Comparison of ENCODE assay signal across 9 cellular contexts in genomic region chr11:63491240-63491587, GRCh38. TPM values are rescaled to one million over a fixed set of nuclear protein-coding genes. Genes with fewer than 3 reads are reported as not detected.
DNase-seq lines count a peak whose midpoint lies in the region; ATAC-seq, FAIRE-seq and TF ChIP-seq lines count a peak whose summit lies in the region.
"Had no signal": no experiment of that assay in that cellular context is flagged by ENCODE, and none has a peak within 500 bp of the region (broad histone marks: within the 10 kb centered on the region; RNA-seq: fewer than 3 reads in every experiment).

No MANE protein-coding gene starts in this region.

- H3K9me2 ChIP-seq in MM.1S (replicated peaks; ENCODE audit: insufficient read depth, low read length): no peaks in the 10 kb centered on the region

- intact Hi-C loops in CD4-positive, alpha-beta memory T cell (cut with micrococcal nuclease): loop anchor here (2.0 kb wide), 1 partner anchor 40 kb away; no protein-coding TSS in a partner anchor
- intact Hi-C loops in activated CD8-positive, alpha-beta T cell treated with anti-CD3 and anti-CD28 coated beads for 36 hours (cut with micrococcal nuclease): no loop called here
- intact Hi-C loops in pancreas (cut with DNase I) (no loop called here), sciatic nerve (cut with DNase I) (no loop called here)

- ATAC-seq in activated CD8-positive, alpha-beta T cell treated with anti-CD3 and anti-CD28 coated beads for 36 hours: no peak
- ATAC-seq in pancreas: peak in 1 of 4 donors; percentile 1
- no peak for ATAC-seq in sciatic nerve

- H3K27me3 ChIP-seq in CD4-positive, alpha-beta memory T cell (ENCODE audit: insufficient read depth, low read length): no peaks in the 10 kb centered on the region
- H3K27me3 ChIP-seq in pancreas: no peaks in the 10 kb centered on the region
- no peaks in the 10 kb centered on the region for H3K27me3 ChIP-seq in MM.1S (replicated peaks; ENCODE audit: insufficient read depth, low read length)

- no peaks in the 10 kb centered on the region for H3K79me2 ChIP-seq in MM.1S (ENCODE audit: low read length)

- H3K4me1 ChIP-seq in CD4-positive, alpha-beta memory T cell (ENCODE audit: insufficient read depth, low read length): peaks cover 13% of the 10 kb centered on the region
- H3K4me1 ChIP-seq in pancreas (peaks cover 11 to 31% (median 25%) of the 10 kb centered on the region in 3 donors), MM.1S (ENCODE audit: low read length) (no peaks in the 10 kb centered on the region)

- H3K9me3 Mint-ChIP-seq in CD4-positive, alpha-beta memory T cell: peaks cover 0 to 2% (median 0%) of the 10 kb centered on the region in 8 donors
- peaks cover 2% of the 10 kb centered on the region for H3K9me3 Mint-ChIP-seq in activated CD8-positive, alpha-beta T cell treated with anti-CD3 and anti-CD28 coated beads for 36 hours

- no peak for FAIRE-seq in pancreas (lab: Jason Lieb, UNC)

- no peaks in the 10 kb centered on the region for H3F3A ChIP-seq in MM.1S (ENCODE audit: insufficient read depth, low read length)

- H3K27ac ChIP-seq in CD4-positive, alpha-beta memory T cell (ENCODE audit: low read depth, low read length): no peak overlapping the region
- H3K27ac ChIP-seq in pancreas (peak overlapping the region; percentile 38 to 85 (median 74)), MM.1S (ENCODE audit: low read length) (no peak overlapping the region)

- CTCF ChIA-PET in CD4-positive, alpha-beta memory T cell (lab: Charles Lee; ENCODE audit: partially characterized antibody): interaction anchor here (0.9 to 6.5 kb wide), 5 partner anchors 11 to 191 kb away, joined by 3 to 48 read pairs (median 4); partner anchors contain the start of gene PLAAT4
- CTCF ChIA-PET in activated CD8-positive, alpha-beta T cell treated with anti-CD3 and anti-CD28 coated beads for 36 hours (lab: Charles Lee): interaction anchor here (0.9 to 5.3 kb wide), 5 partner anchors 12 to 247 kb away, joined by 3 to 47 read pairs (median 4); no protein-coding TSS in a partner anchor

- no peaks in the 10 kb centered on the region for H3K36me3 ChIP-seq in CD4-positive, alpha-beta memory T cell (ENCODE audit: insufficient read depth, low read length)
- no peaks in the 10 kb centered on the region for H3K36me3 ChIP-seq in pancreas
- no peaks in the 10 kb centered on the region for H3K36me3 ChIP-seq in MM.1S (replicated peaks; ENCODE audit: insufficient read depth, low read length)

- peak overlapping the region in 1 of 2 donors; percentile 18 for H3K4me3 ChIP-seq in CD4-positive, alpha-beta memory T cell (ENCODE audit: low read length in 2 of 2)
- peak overlapping the region; percentile 26 to 52 for H3K4me3 ChIP-seq in foreskin fibroblast (ENCODE audit: low read depth in 1 of 2, low read length in 2 of 2)
- peak overlapping the region; percentile 38 to 60 (median 50) for H3K4me3 ChIP-seq in pancreas
- no peak overlapping the region for H3K4me3 ChIP-seq in MM.1S (ENCODE audit: low read length)

- H4K20me1 ChIP-seq in MM.1S (ENCODE audit: insufficient read depth, low read length): no peaks in the 10 kb centered on the region

- peaks cover 5 to 10% of the 10 kb centered on the region in 2 donors for H3K27me3 Mint-ChIP-seq in CD4-positive, alpha-beta memory T cell
- H3K27me3 Mint-ChIP-seq in activated CD8-positive, alpha-beta T cell treated with anti-CD3 and anti-CD28 coated beads for 36 hours: peaks cover 22% of the 10 kb centered on the region

- POLR2A ChIA-PET in CD4-positive, alpha-beta memory T cell (lab: Charles Lee; ENCODE audit: partially characterized antibody): interaction anchor here (1.0 to 2.3 kb wide), 6 partner anchors 11 to 123 kb away, joined by 3 to 20 read pairs (median 4); partner anchors contain the start of genes PLAAT3 and PLAAT4
- POLR2A ChIA-PET in activated CD8-positive, alpha-beta T cell treated with anti-CD3 and anti-CD28 coated beads for 36 hours (lab: Charles Lee): no interaction called here

- no peaks in the 10 kb centered on the region for H3K9me3 ChIP-seq in CD4-positive, alpha-beta memory T cell (ENCODE audit: control insufficient read depth in 1 of 2, low read length in 2 of 2)
- H3K9me3 ChIP-seq in pancreas: no peaks in the 10 kb centered on the region
- H3K9me3 ChIP-seq in MM.1S (replicated peaks; ENCODE audit: insufficient read depth, low read length): no peaks in the 10 kb centered on the region

- H3K36me3 Mint-ChIP-seq in CD4-positive, alpha-beta memory T cell: no peaks in the 10 kb centered on the region
- no peaks in the 10 kb centered on the region for H3K36me3 Mint-ChIP-seq in activated CD8-positive, alpha-beta T cell treated with anti-CD3 and anti-CD28 coated beads for 36 hours (ENCODE audit: low read depth)
- H3K36me3 Mint-ChIP-seq: naive B cell had no signal

- H2AFZ ChIP-seq in MM.1S (ENCODE audit: low read length): no peak overlapping the region

- H3K27ac Mint-ChIP-seq in CD4-positive, alpha-beta memory T cell: peak overlapping the region; percentile 4 to 89 (median 58)
- no peak overlapping the region for H3K27ac Mint-ChIP-seq in activated CD8-positive, alpha-beta T cell treated with anti-CD3 and anti-CD28 coated beads for 36 hours

- H3K4me1 Mint-ChIP-seq in CD4-positive, alpha-beta memory T cell: peaks cover 13 to 26% (median 17%) of the 10 kb centered on the region in 4 donors
- peaks cover 9% of the 10 kb centered on the region for H3K4me1 Mint-ChIP-seq in activated CD8-positive, alpha-beta T cell treated with anti-CD3 and anti-CD28 coated beads for 36 hours (ENCODE audit: low read depth)

- H3K9ac ChIP-seq in MM.1S (ENCODE audit: low read length): no peak overlapping the region

- no peak for TF ChIP-seq CTCF in activated CD8-positive, alpha-beta T cell treated with anti-CD3 and anti-CD28 coated beads for 36 hours (IDR thresholded peaks at IDR 0.05)
- TF ChIP-seq CTCF in foreskin fibroblast (IDR thresholded peaks at IDR 0.05; ENCODE audit: low read depth, low read length) (no peak), pancreas (IDR thresholded peaks at IDR 0.05) (no peak), MM.1S (IDR thresholded peaks at IDR 0.05; ENCODE audit: low read length) (no peak)

- peak overlapping the region; percentile 80 to 93 (median 86) for H3K4me3 Mint-ChIP-seq in CD4-positive, alpha-beta memory T cell
- H3K4me3 Mint-ChIP-seq in activated CD8-positive, alpha-beta T cell treated with anti-CD3 and anti-CD28 coated beads for 36 hours: peak overlapping the region; percentile 74

- no peak overlapping the region for H3K4me2 ChIP-seq in MM.1S (ENCODE audit: low read depth, low read length)

- 0 to 1% methylated on average over 13 of the region's 13 CpGs for WGBS in pancreas, 2 donors

- DNase-seq in CD4-positive, alpha-beta memory T cell: peak in 1 of 5 donors; percentile 8
- DNase-seq in activated CD8-positive, alpha-beta T cell treated with anti-CD3 and anti-CD28 coated beads for 36 hours: no peak
- DNase-seq in foreskin fibroblast (no peak), pancreas (no peak), mucosa of gallbladder (ENCODE audit: low spot score) (no peak), MM.1S (no peak), sciatic nerve (ENCODE audit: low spot score) (no peak), DMS53 treated with DMSO at 0.1 percent for 48 hours (lab: John Stamatoyannopoulos, UW; ENCODE audit: unreplicated experiment) (no peak)
- DNase-seq: naive B cell had no signal

RNA-seq across cellular contexts. Expression of gene PLAAT5, which starts 0.2 kb away (rescaled TPM):
- not detected for total RNA-seq in CD4-positive, alpha-beta memory T cell
- not detected for polyA plus RNA-seq in CD4-positive, alpha-beta memory T cell
- total RNA-seq in activated CD8-positive, alpha-beta T cell treated with anti-CD3 and anti-CD28 coated beads for 36 hours: under 1 TPM; 0.16 to 0.29 TPM
- total RNA-seq in pancreas: 10 to 100 TPM in 2 of 6 donors, 1 to 10 TPM in 4; 4.6 to 11.0 (median 9.2) TPM
- 1 to 10 TPM; 1.6 to 3.7 TPM for polyA plus RNA-seq in pancreas
- total RNA-seq in mucosa of gallbladder: 1.7 TPM
- total RNA-seq in sciatic nerve: 17.7 TPM

RNA-seq across cellular contexts. Expression of gene LGALS12, which starts 14.7 kb away (rescaled TPM):
- not detected for total RNA-seq in CD4-positive, alpha-beta memory T cell
- not detected for polyA plus RNA-seq in CD4-positive, alpha-beta memory T cell
- total RNA-seq in activated CD8-positive, alpha-beta T cell treated with anti-CD3 and anti-CD28 coated beads for 36 hours: not detected
- total RNA-seq in pancreas (1 to 10 TPM in 2 of 6 donors, under 1 TPM in 2, not detected in 2; 0.13 to 1.4 (median 0.79) TPM), mucosa of gallbladder (0.26 TPM), sciatic nerve (9.2 TPM)
- 1 to 10 TPM in 1 of 2 donors, under 1 TPM in 1; 0.21 to 2.1 TPM for polyA plus RNA-seq in pancreas

RNA-seq across cellular contexts. Expression of gene PLAAT4, which starts 45.4 kb away (rescaled TPM):
- total RNA-seq in CD4-positive, alpha-beta memory T cell: 100 to 1,000 TPM; 152 to 167 TPM
- 100 to 1,000 TPM; 387 to 416 TPM for polyA plus RNA-seq in CD4-positive, alpha-beta memory T cell
- 10 to 100 TPM; 24.1 to 26.2 TPM for total RNA-seq in activated CD8-positive, alpha-beta T cell treated with anti-CD3 and anti-CD28 coated beads for 36 hours
- 10 to 100 TPM in 2 of 6 donors, 1 to 10 TPM in 4; 3.3 to 32.4 (median 5.7) TPM for total RNA-seq in pancreas
- 10 to 100 TPM; 13.5 to 16.2 TPM for polyA plus RNA-seq in pancreas
- 87.0 TPM for total RNA-seq in mucosa of gallbladder
- total RNA-seq in sciatic nerve: 36.7 TPM

Comparison
In these comparisons a context has a peak if more than half of its experiments do, and no peak if none do; other contexts are left out.
1. H3K27ac ChIP-seq: peak in pancreas (4 of 4); none in CD4-positive, alpha-beta memory T cell (single experiment) and MM.1S (single experiment).